In the genomic region with DNA sequence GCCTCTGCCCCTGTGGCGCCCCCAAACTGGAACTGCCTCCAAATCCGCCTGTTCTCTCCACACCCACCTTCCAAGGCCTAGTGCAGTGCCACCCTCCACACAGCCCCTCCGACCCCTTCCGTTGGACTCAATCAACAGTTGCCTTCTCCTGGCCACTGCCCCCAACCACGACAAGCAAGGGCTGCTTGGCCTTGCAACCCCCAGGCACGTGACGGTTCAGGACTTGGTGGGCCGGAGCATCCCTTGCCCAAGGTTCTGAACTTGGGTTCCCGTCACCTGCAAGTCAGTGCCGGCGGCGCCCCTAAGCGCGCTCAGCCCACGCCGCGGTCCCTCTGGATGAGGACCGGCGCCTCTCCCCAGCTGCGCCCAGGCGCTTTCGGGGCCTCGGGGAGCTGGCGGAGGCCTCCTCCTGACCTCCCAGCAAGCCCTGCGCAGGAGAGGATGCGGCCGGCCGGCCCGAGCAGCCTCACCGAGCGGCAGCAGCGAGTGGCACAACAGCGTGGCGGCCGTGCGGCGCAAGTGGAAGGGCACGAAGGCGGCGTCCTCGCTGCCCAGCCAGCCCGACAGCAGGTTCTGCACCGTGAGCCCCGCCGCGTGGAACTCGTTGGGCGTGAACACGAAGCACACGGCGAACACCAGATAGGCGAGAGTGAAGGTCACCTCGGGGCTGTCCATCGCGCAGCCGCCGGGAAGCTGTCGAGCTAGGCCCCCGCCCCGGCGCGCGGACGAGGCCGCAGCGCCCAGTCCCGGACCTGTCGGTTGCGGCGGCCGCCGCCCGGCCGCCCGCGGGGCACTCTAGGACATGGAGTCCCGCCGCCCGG, we compare ENCODE assay signal across 8 cellular contexts. TPM values are rescaled to one million over a fixed set of nuclear protein-coding genes. Genes with fewer than 3 reads are reported as not detected.
A peak's percentile ranks its signal among the peaks of the same experiment; 100 is the strongest.
DNase-seq lines count a peak whose midpoint lies in the region; ATAC-seq, FAIRE-seq and TF ChIP-seq lines count a peak whose summit lies in the region.

No MANE protein-coding gene starts in this region.

- no peak for TF ChIP-seq CTCF in Calu3 (IDR thresholded peaks at IDR 0.05; ENCODE audit: unreplicated experiment)
- TF ChIP-seq CTCF in endothelial cell of umbilical vein (IDR thresholded peaks at IDR 0.05; ENCODE audit: extremely low read depth in 1 of 2, insufficient read depth in 1 of 2, low read depth in 1 of 2, low read length in 2 of 2), result no peak

- H2AFZ ChIP-seq in endothelial cell of umbilical vein (ENCODE audit: low read depth, low read length), result peak overlapping the region; percentile 59

- H3K9me3 Mint-ChIP-seq in Calu3 (ENCODE audit: low read depth, unreplicated experiment), result no peaks in the 10 kb centered on the region

- H3K27me3 Mint-ChIP-seq in Calu3 (ENCODE audit: unreplicated experiment), result no peaks in the 10 kb centered on the region

- peaks cover 20% of the 10 kb centered on the region for H3K4me1 ChIP-seq in endothelial cell of umbilical vein (ENCODE audit: control insufficient read depth, extremely low read depth, insufficient read depth, low read length)

- POLR2A ChIA-PET in endothelial cell of umbilical vein (lab: Charles Lee), result interaction anchor here (1.3 kb wide), 1 partner anchor 8 kb away, joined by 8 read pairs; a partner anchor contains a TSS

- peak overlapping the region; percentile 68 for H3K9ac ChIP-seq in endothelial cell of umbilical vein (replicated peaks; ENCODE audit: extremely low read depth, insufficient read depth, low read length)

- H3K27me3 ChIP-seq in endothelial cell of umbilical vein (ENCODE audit: control insufficient read depth in 2 of 2, insufficient read depth in 2 of 2, low read length in 2 of 2), result no peaks in the 10 kb centered on the region

- FAIRE-seq in endothelial cell of umbilical vein (lab: Jason Lieb, UNC), result peak; percentile 37

- DNase-seq in Calu3 (peak; percentile 22), HK-2 (ENCODE audit: unreplicated experiment) (peak; percentile 72), endothelial cell of umbilical vein (ENCODE audit: low read depth, low spot score) (peak; percentile 51), midbrain (lab: John Stamatoyannopoulos, UW) (peak; percentile 45), NCI-H128 (lab: John Stamatoyannopoulos, UW; ENCODE audit: unreplicated experiment) (no peak)
- peak; percentile 54 to 61 for DNase-seq in activated CD4-positive, alpha-beta T cell treated with anti-CD3 and anti-CD28 coated beads, Interleukin-2, amount 50 U/mL, for 48 hours

- no peaks in the 10 kb centered on the region for H3K9me3 ChIP-seq in endothelial cell of umbilical vein (replicated peaks; ENCODE audit: control insufficient read depth, insufficient read depth, low read length)

- intact Hi-C loops in Calu3 (cut with micrococcal nuclease; ENCODE audit: unreplicated experiment), result no loop called here
- intact Hi-C loops in endothelial cell of umbilical vein (cut with micrococcal nuclease), result no loop called here

- H3K4me2 ChIP-seq in endothelial cell of umbilical vein (ENCODE audit: insufficient read depth, low read length), result peak overlapping the region; percentile 14

- peak overlapping the region; percentile 95 for H3K4me3 Mint-ChIP-seq in Calu3 (ENCODE audit: low read depth, unreplicated experiment)

- H3K27ac ChIP-seq in endothelial cell of umbilical vein (ENCODE audit: insufficient read depth, low read depth, low read length) (peak overlapping the region; percentile 37), temporal lobe (ENCODE audit: low read depth, low read length) (peak overlapping the region; percentile 61)

- no peak overlapping the region for H3K27ac Mint-ChIP-seq in Calu3 (ENCODE audit: unreplicated experiment)

- no TSS peak for BruUV-seq in Calu3 (replicated peaks; lab: Mats Ljungman, UMichigan)
- BruUV-seq in endothelial cell of umbilical vein (replicated peaks; lab: Mats Ljungman, UMichigan), result no TSS peak

- H3K36me3 Mint-ChIP-seq in Calu3 (ENCODE audit: insufficient read depth, unreplicated experiment), result peaks cover 77% of the 10 kb centered on the region

- peak overlapping the region; percentile 27 to 54 (median 32) for H3K4me3 ChIP-seq in endothelial cell of umbilical vein (replicated peaks in 1 of 3; ENCODE audit: insufficient read depth in 1 of 3, low read depth in 1 of 3, low read length in 3 of 3)

- peak; percentile 38 for TF ChIP-seq POLR2A in endothelial cell of umbilical vein (IDR thresholded peaks at IDR 0.05; ENCODE audit: low read depth, low read length)

- H3K36me3 ChIP-seq in endothelial cell of umbilical vein (ENCODE audit: control insufficient read depth in 2 of 2, extremely low read depth in 1 of 2, insufficient read depth in 2 of 2, low read length in 2 of 2), result peaks cover 2 to 19% of the 10 kb centered on the region in 2 experiments

- peaks cover 18% of the 10 kb centered on the region for H3K4me1 Mint-ChIP-seq in Calu3 (ENCODE audit: low read depth, unreplicated experiment)

- H3K9me1 ChIP-seq in endothelial cell of umbilical vein (replicated peaks; ENCODE audit: control insufficient read depth, extremely low read depth, insufficient read depth, low read length), result no peaks in the 10 kb centered on the region

- H4K20me1 ChIP-seq in endothelial cell of umbilical vein (replicated peaks; ENCODE audit: control insufficient read depth, extremely low read depth, insufficient read depth, low read length), result no peaks in the 10 kb centered on the region

- CTCF ChIA-PET in Calu3 (lab: Charles Lee), result interaction anchor here (0.6 to 1.4 kb wide), 3 partner anchors 27 to 71 kb away, joined by 3 to 8 read pairs (median 7); no protein-coding TSS in a partner anchor
- CTCF ChIA-PET in endothelial cell of umbilical vein (lab: Charles Lee), result interaction anchor here (4.1 to 12.0 kb wide), 2 partner anchors 9 to 28 kb away, joined by 11 to 347 read pairs; a partner anchor contains a TSS

- peaks cover 56% of the 10 kb centered on the region for H3K79me2 ChIP-seq in endothelial cell of umbilical vein (ENCODE audit: control insufficient read depth, insufficient read depth, low read length)

- dilution Hi-C loops in endothelial cell of umbilical vein (cut with MboI; ENCODE audit: extremely low pct_ligation_motif_present, low sequenced_read_pairs), result no loop called here

- peak; percentile 12 for ATAC-seq in GM19372 (IDR thresholded peaks at IDR 0.05; ENCODE audit: low read depth, unreplicated experiment)

TF ChIP-seq in endothelial cell of umbilical vein, 7 proteins besides CTCF, POLR2A, EP300 and RAD21:
- TF ChIP-seq POLR2AphosphoS5 (IDR thresholded peaks at IDR 0.05; ENCODE audit: insufficient read depth, low read depth, low read length) (peak; percentile 48), FOS (IDR thresholded peaks at IDR 0.05; ENCODE audit: borderline replicate concordance, insufficient read depth, low read length) (no peak), JUN (IDR thresholded peaks at IDR 0.05; ENCODE audit: borderline replicate concordance, insufficient read depth, insufficient read length, low read depth) (no peak)
- TF ChIP-seq, protein P1, sequence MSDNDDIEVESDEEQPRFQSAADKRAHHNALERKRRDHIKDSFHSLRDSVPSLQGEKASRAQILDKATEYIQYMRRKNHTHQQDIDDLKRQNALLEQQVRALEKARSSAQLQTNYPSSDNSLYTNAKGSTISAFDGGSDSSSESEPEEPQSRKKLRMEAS (IDR thresholded peaks at IDR 0.05; ENCODE audit: insufficient read depth, insufficient read length), result no peak

RNA-seq across cellular contexts. Expression of a gene that starts 0.8 kb away (rescaled TPM):
- total RNA-seq in Calu3 (2022) (29.8 and 31.0 TPM in 2 replicates), endothelial cell of umbilical vein (23.2 and 24.8 TPM in 2 replicates), temporal lobe (8.9 TPM)
- polyA plus RNA-seq in endothelial cell of umbilical vein, result 33.2 and 53.7 TPM in 2 replicates
- polyA plus RNA-seq in endothelial cell of umbilical vein (2011; cell fraction: cytosol; rRNA removed), result 19.8 and 29.5 TPM in 2 replicates
- polyA plus RNA-seq in endothelial cell of umbilical vein (2011; cell fraction: nucleus; rRNA removed), result 22.0 and 24.0 TPM in 2 replicates
- 11.7 and 14.3 TPM in 2 replicates for polyA plus RNA-seq in endothelial cell of umbilical vein (2012)
- 15.1 and 18.8 TPM in 2 replicates for polyA minus RNA-seq in endothelial cell of umbilical vein
- 10.2 TPM for polyA minus RNA-seq in endothelial cell of umbilical vein (2011; cell fraction: cytosol; rRNA and poly(A)+ RNA removed)
- 7.0 and 9.7 TPM in 2 replicates for polyA minus RNA-seq in endothelial cell of umbilical vein (2011; cell fraction: nucleus; rRNA and poly(A)+ RNA removed)

RNA-seq across cellular contexts. Expression of a gene that starts 0.9 kb away (rescaled TPM):
- total RNA-seq in Calu3 (2022) (89.6 and 95.9 TPM in 2 replicates), endothelial cell of umbilical vein (123 and 135 TPM in 2 replicates), temporal lobe (3.2 TPM)
- 41.2 and 54.5 TPM in 2 replicates for polyA plus RNA-seq in endothelial cell of umbilical vein
- 56.0 and 64.2 TPM in 2 replicates for polyA plus RNA-seq in endothelial cell of umbilical vein (2011; cell fraction: cytosol; rRNA removed)
- polyA plus RNA-seq in endothelial cell of umbilical vein (2011; cell fraction: nucleus; rRNA removed), result 132 and 166 TPM in 2 replicates
- polyA plus RNA-seq in endothelial cell of umbilical vein (2012), result 32.3 and 77.6 TPM in 2 replicates
- polyA minus RNA-seq in endothelial cell of umbilical vein, result 18.0 and 19.3 TPM in 2 replicates
- 23.2 TPM for polyA minus RNA-seq in endothelial cell of umbilical vein (2011; cell fraction: cytosol; rRNA and poly(A)+ RNA removed)
- 28.0 and 30.7 TPM in 2 replicates for polyA minus RNA-seq in endothelial cell of umbilical vein (2011; cell fraction: nucleus; rRNA and poly(A)+ RNA removed)

RNA-seq across cellular contexts. Expression of a gene that starts 8.3 kb away (rescaled TPM):
- 46.1 and 49.3 TPM in 2 replicates for total RNA-seq in Calu3 (2022)
- 62.7 and 63.1 TPM in 2 replicates for total RNA-seq in endothelial cell of umbilical vein
- 41.2 and 48.3 TPM in 2 replicates for polyA plus RNA-seq in endothelial cell of umbilical vein
- 57.1 and 65.0 TPM in 2 replicates for polyA plus RNA-seq in endothelial cell of umbilical vein (2011; cell fraction: cytosol; rRNA removed)
- 37.7 and 48.4 TPM in 2 replicates for polyA plus RNA-seq in endothelial cell of umbilical vein (2011; cell fraction: nucleus; rRNA removed)
- 53.0 and 69.2 TPM in 2 replicates for polyA plus RNA-seq in endothelial cell of umbilical vein (2012)
- 27.3 and 28.7 TPM in 2 replicates for polyA minus RNA-seq in endothelial cell of umbilical vein
- 42.8 TPM for polyA minus RNA-seq in endothelial cell of umbilical vein (2011; cell fraction: cytosol; rRNA and poly(A)+ RNA removed)
- polyA minus RNA-seq in endothelial cell of umbilical vein (2011; cell fraction: nucleus; rRNA and poly(A)+ RNA removed), result 12.9 and 13.2 TPM in 2 replicates
- 32.5 TPM for total RNA-seq in temporal lobe

RNA-seq across cellular contexts. Expression of a gene that starts 36.3 kb away (rescaled TPM):
- total RNA-seq in Calu3 (2022) (5.3 and 7.3 TPM in 2 replicates), endothelial cell of umbilical vein (1.3 and 1.7 TPM in 2 replicates), temporal lobe (2.0 TPM)
- polyA plus RNA-seq in endothelial cell of umbilical vein, result 1.3 and 1.8 TPM in 2 replicates
- polyA plus RNA-seq in endothelial cell of umbilical vein (2011; cell fraction: cytosol; rRNA removed), result 0.83 and 1.6 TPM in 2 replicates
- 2.0 and 2.8 TPM in 2 replicates for polyA plus RNA-seq in endothelial cell of umbilical vein (2011; cell fraction: nucleus; rRNA removed)
- 0.25 and 1.3 TPM in 2 replicates for polyA plus RNA-seq in endothelial cell of umbilical vein (2012)
- 0.45 and 0.75 TPM in 2 replicates for polyA minus RNA-seq in endothelial cell of umbilical vein
- 1.7 TPM for polyA minus RNA-seq in endothelial cell of umbilical vein (2011; cell fraction: cytosol; rRNA and poly(A)+ RNA removed)
- polyA minus RNA-seq in endothelial cell of umbilical vein (2011; cell fraction: nucleus; rRNA and poly(A)+ RNA removed), result 1.5 and 1.9 TPM in 2 replicates

Comparison
In these comparisons a context has a peak if more than half of its experiments do, and no peak if none do; other contexts are left out.
1. RNA of a gene that starts 0.9 kb away (total RNA-seq): 123 to 135 TPM in endothelial cell of umbilical vein and 89.6 to 95.9 TPM in Calu3; 3.2 TPM in temporal lobe (single experiment); every median in the first group is over 10 times any median in the second.